Comparison of ENCODE assay signal across 9 cellular contexts in genomic region chr14:79809849-79810612, GRCh38.
A peak's percentile ranks its signal among the peaks of the same experiment; 100 is the strongest.
DNase-seq lines count a peak whose midpoint lies in the region; ATAC-seq and TF ChIP-seq lines count a peak whose summit lies in the region.
"Had no signal": no experiment of that assay in that cellular context is flagged by ENCODE, and none has a peak within 500 bp of the region (broad histone marks: within the 10 kb centered on the region; RNA-seq: fewer than 3 reads in every experiment).

No MANE protein-coding gene starts in this region.

- H3K9me2 ChIP-seq in GM23248 (ENCODE audit: insufficient read depth) = no peaks in the 10 kb centered on the region

- 42 to 49% methylated on average over 3 of the region's 3 CpGs for WGBS in GM23248 (ENCODE audit: low coverage in 1 of 2, low lambda C conversion rate in 2 of 2, missing lambda C conversion rate in 2 of 2), 2 experiments

- no peak overlapping the region for H3K4me3 ChIP-seq in GM23248
- H3K4me3 ChIP-seq in gastrocnemius medialis = no peak overlapping the region

- H3K4me2 ChIP-seq in GM23248 (ENCODE audit: unreplicated experiment) = no peak overlapping the region

- H3K4me1 ChIP-seq in GM23248 (ENCODE audit: insufficient read depth) (no peaks in the 10 kb centered on the region), gastrocnemius medialis (no peaks in the 10 kb centered on the region)

- no peak overlapping the region for H2AFZ ChIP-seq in GM23248

- no peaks in the 10 kb centered on the region for H3K9me3 ChIP-seq in GM23248 (ENCODE audit: low read depth)
- no peaks in the 10 kb centered on the region for H3K9me3 ChIP-seq in gastrocnemius medialis

- in situ Hi-C loops in GM23248 (cut with MboI) (no loop called here), gastrocnemius medialis (cut with MboI; ENCODE audit: low sequenced_read_pairs in 4 of 4) (no loop called here)

- TF ChIP-seq CTCF in 22Rv1 (IDR thresholded peaks at IDR 0.05) (peak; percentile 55), GM20000 (IDR thresholded peaks at IDR 0.05; ENCODE audit: extremely low read depth, missing control alignments) (no peak), gastrocnemius medialis (IDR thresholded peaks at IDR 0.05 in 4 of 5, conservative IDR thresholded peaks at IDR 0.05 in 1 of 5) (peak in 1 of 5 experiments; percentile 16)

- H3K36me3 ChIP-seq in GM23248 (ENCODE audit: low read depth) = no peaks in the 10 kb centered on the region
- H3K36me3 ChIP-seq in gastrocnemius medialis = no peaks in the 10 kb centered on the region

- DNase-seq in GM23248 = peak; percentile 1
- DNase-seq in NCI-H69 (lab: John Stamatoyannopoulos, UW) = peak; percentile 92
- DNase-seq in foreskin melanocyte = peak; percentile 48
- no peak for DNase-seq in GM20000 (ENCODE audit: low spot score)
- DNase-seq in gastrocnemius medialis = no peak
- no peak for DNase-seq in NCI-H2081 treated with DMSO at 0.1 percent for 48 hours (lab: John Stamatoyannopoulos, UW)
- DNase-seq: activated CD8-positive, alpha-beta memory T cell treated with anti-CD3 and anti-CD28 coated beads, Interleukin-2, amount 50 U/mL, for 48 hours had no signal

- H4K20me1 ChIP-seq in GM23248 (ENCODE audit: insufficient read depth) = no peaks in the 10 kb centered on the region

- no peak for TF ChIP-seq POLR2A in gastrocnemius medialis (IDR thresholded peaks at IDR 0.05)

- no peak overlapping the region for H3K9ac ChIP-seq in GM23248

- ATAC-seq in gastrocnemius medialis (no peak), GM18909 (IDR thresholded peaks at IDR 0.05; ENCODE audit: poor library complexity, unreplicated experiment) (no peak)

- intact Hi-C loops in gastrocnemius medialis (cut with DNase I; ENCODE audit: low total_unique reads) = no loop called here

- no peaks in the 10 kb centered on the region for H3K79me2 ChIP-seq in GM23248 (ENCODE audit: insufficient read depth)

- H3K27ac ChIP-seq in 22Rv1 (no peak overlapping the region), GM23248 (no peak overlapping the region), gastrocnemius medialis (no peak overlapping the region)

- H3F3A ChIP-seq in GM23248 (ENCODE audit: insufficient read depth) = no peaks in the 10 kb centered on the region

- H3K27me3 ChIP-seq in GM23248 (replicated peaks; ENCODE audit: insufficient read depth) (no peaks in the 10 kb centered on the region), gastrocnemius medialis (no peaks in the 10 kb centered on the region)

Comparison
In these comparisons a context has a peak if more than half of its experiments do, and no peak if none do; other contexts are left out.
1. DNase-seq: peak in GM23248 (single experiment), NCI-H69 (single experiment) and foreskin melanocyte (single experiment); none in GM20000 (single experiment), gastrocnemius medialis (0 of 2) and NCI-H2081 treated with DMSO at 0.1 percent for 48 hours (single experiment).